Comparison of ENCODE assay signal across 8 cellular contexts in the genomic region with DNA sequence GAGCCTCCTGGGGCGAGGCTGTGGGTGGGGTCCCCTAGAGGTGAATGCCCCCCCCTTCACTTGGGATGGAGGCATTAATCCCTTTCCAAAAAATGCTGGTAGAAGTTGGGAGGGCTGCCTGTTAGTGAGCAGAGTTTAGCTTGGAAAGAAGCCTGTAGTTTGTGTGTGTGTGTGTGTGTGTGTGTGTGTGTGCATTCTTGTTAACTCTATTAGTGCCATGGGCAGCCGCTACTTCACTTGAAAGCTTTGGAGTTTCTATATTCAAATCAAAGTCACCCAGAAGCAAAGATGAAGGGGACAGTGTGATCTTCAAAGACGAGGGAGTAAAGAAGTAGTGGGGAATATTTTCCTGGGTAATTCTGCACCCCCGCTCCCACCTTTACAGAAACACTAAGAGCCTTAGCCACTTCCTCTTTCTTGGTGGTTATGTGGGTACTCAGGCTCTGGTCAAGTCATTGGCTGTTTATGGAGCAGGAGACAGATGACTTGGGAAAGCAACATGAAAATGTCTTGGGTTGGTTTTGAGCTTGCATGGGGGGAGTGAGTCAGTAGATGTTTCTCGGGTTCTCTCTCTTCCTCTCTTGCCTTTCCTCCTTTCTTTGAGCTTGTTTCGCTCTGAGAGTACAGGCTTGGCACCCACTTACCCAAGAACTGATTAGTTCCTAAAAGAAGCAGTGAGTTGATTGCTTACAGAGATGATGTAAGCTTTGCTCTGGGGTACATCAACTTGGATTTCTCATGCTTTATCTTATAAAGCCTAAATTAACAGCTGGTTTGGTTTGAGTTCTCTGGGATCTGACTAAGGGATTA. TPM values are rescaled to one million over a fixed set of nuclear protein-coding genes. Genes with fewer than 3 reads are reported as not detected.
A peak's percentile ranks its signal among the peaks of the same experiment; 100 is the strongest.
DNase-seq lines count a peak whose midpoint lies in the region; TF ChIP-seq lines count a peak whose summit lies in the region.

No MANE protein-coding gene starts in this region.

- no TSS peak for BruUV-seq in mammary epithelial cell (replicated peaks; lab: Mats Ljungman, UMichigan)

- CTCF ChIA-PET in mammary epithelial cell (lab: Charles Lee; ENCODE audit: low non-redundant PET) = no interaction called here

- peaks cover 65% of the 10 kb centered on the region for H3K79me2 ChIP-seq in mammary epithelial cell (ENCODE audit: insufficient read depth, low read length)

- intact Hi-C loops in mammary epithelial cell (cut with micrococcal nuclease) = loop anchor here (2.0 to 10.0 kb wide), 2 partner anchors 261 to 577 kb away; no protein-coding TSS in a partner anchor

- dilution Hi-C loops in mammary epithelial cell (cut with HindIII; ENCODE audit: low sequenced_read_pairs) = no loop called here

- H3K4me3 ChIP-seq in mammary epithelial cell (replicated peaks in 1 of 3; ENCODE audit: insufficient read depth in 1 of 3, low read depth in 2 of 3, low read length in 3 of 3) = no peak overlapping the region
- H3K4me3 ChIP-seq in neutrophil (ENCODE audit: low read depth in 1 of 2, low read length in 1 of 2) = peak overlapping the region; percentile 10 to 26

- no peaks in the 10 kb centered on the region for H3K9me3 ChIP-seq in mammary epithelial cell (replicated peaks; ENCODE audit: insufficient read depth, low read length)
- H3K9me3 ChIP-seq in neutrophil = no peaks in the 10 kb centered on the region

- H3K4me2 ChIP-seq in mammary epithelial cell (ENCODE audit: insufficient read depth, low read depth, low read length) = peak overlapping the region; percentile 26

- H3K27me3 ChIP-seq in mammary epithelial cell (ENCODE audit: insufficient read depth, low read length) (no peaks in the 10 kb centered on the region), neutrophil (peaks cover 6% of the 10 kb centered on the region)

- in situ Hi-C loops in KBM-7 (cut with MboI; ENCODE audit: low pct_unique_long_range_greater_than_20kb, low sequenced_read_pairs) (no loop called here), mammary epithelial cell (cut with MboI; ENCODE audit: low sequenced_read_pairs in 2 of 2) (no loop called here)

- WGBS in mammary epithelial cell (ENCODE audit: low coverage, missing lambda C conversion rate) = 64% methylated on average over 6 of the region's 6 CpGs

- H3K27ac ChIP-seq in mammary epithelial cell (ENCODE audit: insufficient read depth, low read depth, low read length) (peak overlapping the region; percentile 30), neutrophil (peak overlapping the region; percentile 62)

- no peaks in the 10 kb centered on the region for H3K36me3 ChIP-seq in mammary epithelial cell (ENCODE audit: insufficient read depth, low read length)
- no peaks in the 10 kb centered on the region for H3K36me3 ChIP-seq in neutrophil

- no peak overlapping the region for H2AFZ ChIP-seq in mammary epithelial cell (ENCODE audit: low read depth, low read length)

- DNase-seq in ELR (ENCODE audit: low read depth) (peak; percentile 60), KBM-7 (peak; percentile 86), mammary epithelial cell (peak; percentile 63), NCI-H1105 treated with DMSO at 0.1 percent for 48 hours (lab: John Stamatoyannopoulos, UW) (no peak), T-helper 9 cell (no peak), NCI-H2107 (lab: John Stamatoyannopoulos, UW) (no peak), anterior cingulate cortex (lab: John Stamatoyannopoulos, UW) (no peak)

- H3K4me1 ChIP-seq in mammary epithelial cell (ENCODE audit: insufficient read depth, low read length) (peaks cover 56% of the 10 kb centered on the region), neutrophil (ENCODE audit: control insufficient read depth in 1 of 2, insufficient read depth in 1 of 2, low read depth in 1 of 2, low read length in 1 of 2) (peaks cover 17% of the 10 kb centered on the region in 2 experiments)

- no peaks in the 10 kb centered on the region for H4K20me1 ChIP-seq in mammary epithelial cell (ENCODE audit: insufficient read depth, low read length)

- TF ChIP-seq CTCF in mammary epithelial cell (conservative IDR thresholded peaks at IDR 0.05 in 1 of 2, IDR thresholded peaks at IDR 0.05 in 1 of 2; ENCODE audit: extremely low read depth in 1 of 2, insufficient read depth in 1 of 2, low read depth in 1 of 2, low read length in 2 of 2) (no peak), neutrophil (IDR thresholded peaks at IDR 0.05) (no peak)

- no peak overlapping the region for H3K9ac ChIP-seq in mammary epithelial cell (ENCODE audit: insufficient read depth, low read length)

RNA-seq across cellular contexts. Expression of gene TCF7L2, which starts 35.9 kb away (rescaled TPM):
- total RNA-seq in mammary epithelial cell = 10 to 100 TPM in 1 of 2 donors, 1 to 10 TPM in 1; 7.7 to 19.4 TPM
- polyA plus RNA-seq in mammary epithelial cell = 3.4 TPM
- polyA minus RNA-seq in mammary epithelial cell = 7.8 TPM

Comparison
In these comparisons a context has a peak if more than half of its experiments do, and no peak if none do; other contexts are left out.
1. DNase-seq: peak in ELR (single experiment), KBM-7 (single experiment) and mammary epithelial cell (single experiment); none in NCI-H1105 treated with DMSO at 0.1 percent for 48 hours (single experiment), T-helper 9 cell (single experiment), NCI-H2107 (single experiment) and anterior cingulate cortex (0 of 58).
2. H3K4me3 ChIP-seq: peak in neutrophil (2 of 2); none in mammary epithelial cell (0 of 3).